In the genomic region with DNA sequence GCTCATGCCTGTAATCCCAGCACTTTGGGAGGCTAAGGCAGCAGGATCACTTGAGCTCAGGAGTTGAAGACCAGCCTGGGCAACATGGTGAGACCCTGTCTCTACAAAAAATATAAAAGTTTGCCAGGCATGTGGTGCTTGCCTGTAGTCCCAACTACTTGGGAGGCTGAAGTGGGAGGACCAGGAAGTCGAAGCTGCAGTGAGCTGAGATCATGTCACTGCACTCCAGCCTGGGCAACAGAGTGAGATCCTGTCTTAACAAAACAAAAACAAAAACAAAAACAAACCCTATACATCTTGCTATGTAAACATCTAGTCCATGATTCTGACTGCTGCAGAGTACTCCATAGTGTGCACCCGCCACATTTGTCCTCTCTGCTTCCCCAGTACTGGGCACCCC, we compare ENCODE assay signal across 23 cellular contexts. TPM values are rescaled to one million over a fixed set of nuclear protein-coding genes. Genes with fewer than 3 reads are reported as not detected.
DNase-seq lines count a peak whose midpoint lies in the region; ATAC-seq, FAIRE-seq and TF ChIP-seq lines count a peak whose summit lies in the region.
"Had no signal": no experiment of that assay in that cellular context is flagged by ENCODE, and none has a peak within 500 bp of the region (broad histone marks: within the 10 kb centered on the region; RNA-seq: fewer than 3 reads in every experiment).

No MANE protein-coding gene starts in this region.

- H3K9me3 Mint-ChIP-seq in activated T-cell treated with anti-CD3 and anti-CD28 coated beads, Interleukin-2, amount 50 U/mL, for 72 hours = no peaks in the 10 kb centered on the region
- H3K9me3 Mint-ChIP-seq: activated CD8-positive, alpha-beta T cell treated with anti-CD3 and anti-CD28 coated beads for 36 hours; CD14-positive monocyte; central memory CD8-positive, alpha-beta T cell; T-helper 2 cell treated with Interferon-gamma antibody and Interleukin-4, amounts not matched to agents 5 μg/mL and 100 μg/mL, for 36 hours had no signal

- no peak for TF ChIP-seq POLR2A in uterus (IDR thresholded peaks at IDR 0.05)

- FAIRE-seq in keratinocyte (lab: Jason Lieb, UNC) = no peak

- peak overlapping the region; percentile 75 for H3K4me2 ChIP-seq in keratinocyte (ENCODE audit: control insufficient read depth, extremely low read depth, insufficient read depth, low read depth, low read length)
- H3K4me2 ChIP-seq: KMS-11 had no signal

- H4K20me1 ChIP-seq in keratinocyte (ENCODE audit: control insufficient read depth, extremely low read depth, insufficient read depth, low read length) = no peaks in the 10 kb centered on the region

- H3K4me3 Mint-ChIP-seq in activated T-cell treated with anti-CD3 and anti-CD28 coated beads, Interleukin-2, amount 50 U/mL, for 72 hours = no peak overlapping the region
- H3K4me3 Mint-ChIP-seq: activated CD8-positive, alpha-beta T cell treated with anti-CD3 and anti-CD28 coated beads for 36 hours; CD14-positive monocyte; central memory CD8-positive, alpha-beta T cell; T-helper 2 cell treated with Interferon-gamma antibody and Interleukin-4, amounts not matched to agents 5 μg/mL and 100 μg/mL, for 36 hours had no signal

- no peaks in the 10 kb centered on the region for H3K4me1 Mint-ChIP-seq in activated T-cell treated with anti-CD3 and anti-CD28 coated beads, Interleukin-2, amount 50 U/mL, for 72 hours (ENCODE audit: low read depth)
- H3K4me1 Mint-ChIP-seq: central memory CD8-positive, alpha-beta T cell had no signal

- H3K9me3 ChIP-seq in left ventricle myocardium inferior (replicated peaks) = no peaks in the 10 kb centered on the region
- H3K9me3 ChIP-seq in SJSA1 (replicated peaks) = no peaks in the 10 kb centered on the region
- no peaks in the 10 kb centered on the region for H3K9me3 ChIP-seq in keratinocyte (ENCODE audit: control insufficient read depth, low read depth, low read length)
- no peaks in the 10 kb centered on the region for H3K9me3 ChIP-seq in uterus
- H3K9me3 ChIP-seq: mucosa of descending colon, vagina had no signal

- no peaks in the 10 kb centered on the region for H3K27me3 ChIP-seq in left ventricle myocardium inferior (ENCODE audit: low read depth)
- no peaks in the 10 kb centered on the region for H3K27me3 ChIP-seq in SJSA1 (replicated peaks)
- no peaks in the 10 kb centered on the region for H3K27me3 ChIP-seq in keratinocyte (ENCODE audit: control insufficient read depth, extremely low read depth, insufficient read depth, low read length)
- no peaks in the 10 kb centered on the region for H3K27me3 ChIP-seq in uterus
- H3K27me3 ChIP-seq: vagina had no signal

- peak overlapping the region; percentile 10 for H3K9ac ChIP-seq in keratinocyte (ENCODE audit: control insufficient read depth, extremely low read depth, insufficient read depth, low read length)
- H3K9ac ChIP-seq: KMS-11 had no signal

- H3K4me3 ChIP-seq in left ventricle myocardium inferior (no peak overlapping the region), SJSA1 (no peak overlapping the region), keratinocyte (ENCODE audit: control insufficient read depth in 2 of 3, extremely low read depth in 1 of 3, insufficient read depth in 2 of 3, low read depth in 1 of 3, low read length in 3 of 3) (no peak overlapping the region), uterus (no peak overlapping the region)
- H3K4me3 ChIP-seq: mucosa of descending colon, vagina had no signal

- H3K27ac Mint-ChIP-seq in activated T-cell treated with anti-CD3 and anti-CD28 coated beads, Interleukin-2, amount 50 U/mL, for 72 hours = no peak overlapping the region
- H3K27ac Mint-ChIP-seq: activated CD8-positive, alpha-beta T cell treated with anti-CD3 and anti-CD28 coated beads for 36 hours; T-helper 2 cell treated with Interferon-gamma antibody and Interleukin-4, amounts not matched to agents 5 μg/mL and 100 μg/mL, for 36 hours had no signal

- peaks cover 61% of the 10 kb centered on the region for H3K4me1 ChIP-seq in left ventricle myocardium inferior
- peaks cover 39% of the 10 kb centered on the region for H3K4me1 ChIP-seq in SJSA1 (replicated peaks)
- H3K4me1 ChIP-seq in keratinocyte (ENCODE audit: control insufficient read depth, extremely low read depth, insufficient read depth, low read length) = peaks cover 37% of the 10 kb centered on the region
- peaks cover 0 to 23% of the 10 kb centered on the region in 2 donors for H3K4me1 ChIP-seq in uterus

- no peaks in the 10 kb centered on the region for H3K36me3 Mint-ChIP-seq in activated T-cell treated with anti-CD3 and anti-CD28 coated beads, Interleukin-2, amount 50 U/mL, for 72 hours (ENCODE audit: insufficient read depth in 2 of 2)
- H3K36me3 Mint-ChIP-seq: CD14-positive monocyte had no signal

- intact Hi-C loops in left ventricle myocardium inferior (cut with micrococcal nuclease) (no loop called here), Right ventricle myocardium inferior (cut with DNase I) (no loop called here), uterus (cut with DNase I; ENCODE audit: low total_unique reads) (no loop called here)

- peak overlapping the region; percentile 83 for H3K27ac ChIP-seq in left ventricle myocardium inferior (replicated peaks)
- peak overlapping the region; percentile 56 for H3K27ac ChIP-seq in SJSA1
- peak overlapping the region; percentile 50 for H3K27ac ChIP-seq in keratinocyte (ENCODE audit: control insufficient read depth, insufficient read depth, low read length)
- H3K27ac ChIP-seq in uterus = peak overlapping the region; percentile 68 to 78
- H3K27ac ChIP-seq: KMS-11, vagina, WERI-Rb-1 had no signal

- H3K79me2 ChIP-seq in keratinocyte (ENCODE audit: control insufficient read depth, insufficient read depth, low read length) = no peaks in the 10 kb centered on the region

- H3K9me1 ChIP-seq in keratinocyte (ENCODE audit: control insufficient read depth, extremely low read depth, insufficient read depth, low read length) = no peaks in the 10 kb centered on the region

- ATAC-seq in Right ventricle myocardium inferior = no peak
- no peak for ATAC-seq in activated T-cell treated with anti-CD3 and anti-CD28 coated beads, Interleukin-2, amount 50 U/mL, for 72 hours (replicated peaks in 1 of 2)
- ATAC-seq in GM19328 (IDR thresholded peaks at IDR 0.05; ENCODE audit: unreplicated experiment) = no peak
- ATAC-seq: activated CD8-positive, alpha-beta T cell treated with anti-CD3 and anti-CD28 coated beads for 36 hours had no signal

- no peaks in the 10 kb centered on the region for H3K27me3 Mint-ChIP-seq in activated T-cell treated with anti-CD3 and anti-CD28 coated beads, Interleukin-2, amount 50 U/mL, for 72 hours (ENCODE audit: low read depth)
- H3K27me3 Mint-ChIP-seq: activated CD8-positive, alpha-beta T cell treated with anti-CD3 and anti-CD28 coated beads for 36 hours had no signal

- DNase-seq in left ventricle myocardium inferior (no peak), Right ventricle myocardium inferior (ENCODE audit: missing footprints) (no peak), SJSA1 (ENCODE audit: low read depth in 1 of 2, low spot score in 2 of 2) (no peak), keratinocyte (ENCODE audit: low read depth, low spot score) (no peak), uterus (no peak)
- DNase-seq in activated T-cell treated with anti-CD3 and anti-CD28 coated beads, Interleukin-2, amount 50 U/mL, for 72 hours = no peak
- no peak for DNase-seq in effector CD4-positive, alpha-beta T cell
- DNase-seq: activated CD8-positive, alpha-beta T cell treated with anti-CD3 and anti-CD28 coated beads for 36 hours; activated naive CD4-positive, alpha-beta T cell treated with Interleukin-2 at 50 U/mL for 16 hours; activated T-cell treated with anti-CD3 and anti-CD28 coated beads, Interleukin-2, amount 50 U/mL, for 1 hour; GDM1; GOT3; mucosa of descending colon; NCI-H2029 treated with DMSO at 0.1 percent for 48 hours; NCI-H345; NCI-H82 had no signal

- no peak for TF ChIP-seq CTCF in left ventricle myocardium inferior (IDR thresholded peaks at IDR 0.05; ENCODE audit: borderline replicate concordance)
- TF ChIP-seq CTCF in keratinocyte (optimal IDR thresholded peaks at IDR 0.05 in 1 of 3, IDR thresholded peaks at IDR 0.05 in 1 of 3, conservative IDR thresholded peaks at IDR 0.05 in 1 of 3; ENCODE audit: extremely low read depth in 1 of 3, insufficient read depth in 2 of 3, low read length in 3 of 3) = no peak
- TF ChIP-seq CTCF in uterus (IDR thresholded peaks at IDR 0.05) = no peak

- dilution Hi-C loops in keratinocyte (cut with MboI; ENCODE audit: extremely low pct_ligation_motif_present, low sequenced_read_pairs) = no loop called here

- H3K36me3 ChIP-seq in left ventricle myocardium inferior (no peaks in the 10 kb centered on the region), SJSA1 (no peaks in the 10 kb centered on the region), keratinocyte (ENCODE audit: control insufficient read depth in 2 of 2, extremely low read depth in 1 of 2, insufficient read depth in 2 of 2, low read length in 2 of 2) (no peaks in the 10 kb centered on the region), uterus (no peaks in the 10 kb centered on the region)
- H3K36me3 ChIP-seq: vagina, WERI-Rb-1 had no signal

- no peak overlapping the region for H2AFZ ChIP-seq in keratinocyte (ENCODE audit: control insufficient read depth, low read length)

RNA-seq across cellular contexts. Expression of a gene that starts 19.8 kb away (rescaled TPM):
- total RNA-seq in left ventricle myocardium inferior (163 TPM), Right ventricle myocardium inferior (149 TPM), uterus (100 to 1,000 TPM; 114 to 437 (median 226) TPM)
- 445 and 446 TPM in 2 replicates for total RNA-seq in SJSA1 (2014; rRNA removed; shearing (Covaris generic))
- 126 to 255 TPM (median 161 TPM) in 3 replicates for polyA plus RNA-seq in keratinocyte
- polyA plus RNA-seq in keratinocyte (2011; ENCODE audit: low read depth) = 178 TPM
- 102 and 190 TPM in 2 replicates for polyA plus RNA-seq in keratinocyte (2011; cell fraction: cytosol; rRNA removed)
- 74.4 and 111 TPM in 2 replicates for polyA plus RNA-seq in keratinocyte (2011; cell fraction: nucleus; rRNA removed)
- 183 and 243 TPM in 2 replicates for polyA plus RNA-seq in keratinocyte (2012; ENCODE audit: low replicate concordance)
- polyA minus RNA-seq in keratinocyte = 27.8 to 235 TPM (median 78.0 TPM) in 3 replicates
- 126 TPM for polyA minus RNA-seq in keratinocyte (2011; cell fraction: cytosol; rRNA and poly(A)+ RNA removed)
- 21.2 and 49.3 TPM in 2 replicates for polyA minus RNA-seq in keratinocyte (2011; cell fraction: nucleus; rRNA and poly(A)+ RNA removed)
- 100 to 1,000 TPM; 158 to 176 TPM for total RNA-seq in activated T-cell treated with anti-CD3 and anti-CD28 coated beads, Interleukin-2, amount 50 U/mL, for 72 hours
